ENCODE assay signal across 8 cellular contexts in the genomic region with DNA sequence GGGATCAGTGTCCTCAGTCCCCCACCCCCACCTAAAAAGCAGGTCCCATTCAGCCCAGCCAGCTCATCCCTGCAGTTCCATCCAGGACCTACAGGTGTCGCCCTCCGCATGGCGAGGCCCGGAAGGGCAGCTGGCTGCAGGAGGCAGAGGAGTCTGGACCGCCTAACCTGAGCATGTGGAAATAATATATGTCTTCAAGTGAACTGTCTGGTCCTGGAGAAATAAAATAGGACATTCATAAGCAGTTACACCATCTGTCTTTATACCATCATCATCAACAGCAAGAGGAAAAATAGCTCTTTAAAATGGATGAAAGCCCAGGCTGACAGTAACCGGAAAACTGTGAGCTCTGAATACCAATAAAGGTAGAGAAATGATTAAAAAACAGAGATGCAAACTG.
DNase-seq lines count a peak whose midpoint lies in the region; ATAC-seq and TF ChIP-seq lines count a peak whose summit lies in the region.

No MANE protein-coding gene starts in this region.

- H3K27ac ChIP-seq in CD4-positive, alpha-beta T cell (ENCODE audit: low read depth, low read length), result no peak overlapping the region
- peak overlapping the region in 4 of 12 donors; percentile 28 to 53 (median 32) for H3K27ac ChIP-seq in heart left ventricle

- ATAC-seq in CD4-positive, alpha-beta T cell (ENCODE audit: poor library complexity), result no peak
- ATAC-seq in GM19035 (IDR thresholded peaks at IDR 0.05; ENCODE audit: unreplicated experiment), result peak; percentile 72
- peak; percentile 81 for ATAC-seq in activated naive CD8-positive, alpha-beta T cell treated with anti-CD3 and anti-CD28 coated beads, Interleukin-2, amount 10 ng/mL, durations not matched to agents 7 days and 5 days (ENCODE audit: low read depth)
- ATAC-seq in heart left ventricle, result peak; percentile 81 to 94 (median 94)
- ATAC-seq in HG03139 (IDR thresholded peaks at IDR 0.05; ENCODE audit: unreplicated experiment), result no peak

- no peak overlapping the region for H3K4me3 Mint-ChIP-seq in CD4-positive, alpha-beta T cell
- no peak overlapping the region for H3K4me3 Mint-ChIP-seq in activated naive CD8-positive, alpha-beta T cell treated with anti-CD3 and anti-CD28 coated beads, Interleukin-2, amount 10 ng/mL, durations not matched to agents 7 days and 5 days

- TF ChIP-seq CTCF in CD4-positive, alpha-beta T cell (IDR thresholded peaks at IDR 0.05), result peak; percentile 81
- TF ChIP-seq CTCF in heart left ventricle (IDR thresholded peaks at IDR 0.05), result peak in 11 of 12 donors; percentile 93 to 98 (median 96)

- H3K27me3 Mint-ChIP-seq in CD4-positive, alpha-beta T cell, result no peaks in the 10 kb centered on the region
- H3K27me3 Mint-ChIP-seq in activated naive CD8-positive, alpha-beta T cell treated with anti-CD3 and anti-CD28 coated beads, Interleukin-2, amount 10 ng/mL, durations not matched to agents 7 days and 5 days, result peaks cover 12% of the 10 kb centered on the region

- no peak overlapping the region for H3K27ac Mint-ChIP-seq in CD4-positive, alpha-beta T cell
- no peak overlapping the region for H3K27ac Mint-ChIP-seq in activated naive CD8-positive, alpha-beta T cell treated with anti-CD3 and anti-CD28 coated beads, Interleukin-2, amount 10 ng/mL, durations not matched to agents 7 days and 5 days

- no peak overlapping the region for H3K4me3 ChIP-seq in heart left ventricle

- H3K4me1 Mint-ChIP-seq in CD4-positive, alpha-beta T cell (ENCODE audit: low read depth), result no peaks in the 10 kb centered on the region
- H3K4me1 Mint-ChIP-seq in activated naive CD8-positive, alpha-beta T cell treated with anti-CD3 and anti-CD28 coated beads, Interleukin-2, amount 10 ng/mL, durations not matched to agents 7 days and 5 days, result peaks cover 17% of the 10 kb centered on the region

- DNase-seq in CD4-positive, alpha-beta T cell, result peak; percentile 25 to 71 (median 47)
- DNase-seq in HuH-7 (ENCODE audit: low spot score) (peak; percentile 89), SK-MEL-5 (ENCODE audit: low read depth, low spot score) (peak; percentile 74), heart left ventricle (peak; percentile 80 to 92 (median 81)), retina (peak; percentile 90)
- DNase-seq in activated naive CD8-positive, alpha-beta T cell treated with anti-CD3 and anti-CD28 coated beads, Interleukin-2, amount 10 ng/mL, durations not matched to agents 7 days and 5 days, result peak; percentile 85

- in situ Hi-C loops in SK-MEL-5 (cut with HindIII; ENCODE audit: low pct_unique_long_range_greater_than_20kb, low sequenced_read_pairs), result no loop called here

- no peak for TF ChIP-seq POLR2A in heart left ventricle (IDR thresholded peaks at IDR 0.05)

- H3K9me3 ChIP-seq in CD4-positive, alpha-beta T cell (ENCODE audit: control insufficient read depth, low read length), result no peaks in the 10 kb centered on the region
- no peaks in the 10 kb centered on the region for H3K9me3 ChIP-seq in heart left ventricle

- peaks cover 0 to 35% (median 0%) of the 10 kb centered on the region in 12 donors for H3K4me1 ChIP-seq in heart left ventricle

- intact Hi-C loops in CD4-positive, alpha-beta T cell (cut with DNase I, micrococcal nuclease), result loop anchor here (2.0 to 5.0 kb wide), 2 partner anchors 365 to 1124 kb away; no protein-coding TSS in a partner anchor
- intact Hi-C loops in heart left ventricle (cut with DNase I), result loop anchor here (1.0 to 10.0 kb wide), 11 partner anchors 215 to 1045 kb away; partner anchors contain the start of gene ZFHX3 (in 5 of the 10)

- POLR2A ChIA-PET in CD4-positive, alpha-beta T cell (lab: Charles Lee), result interaction anchor here (0.6 kb wide), 1 partner anchor 377 kb away, joined by 3 read pairs; no protein-coding TSS in a partner anchor
- POLR2A ChIA-PET in activated naive CD8-positive, alpha-beta T cell treated with anti-CD3 and anti-CD28 coated beads, Interleukin-2, amount 10 ng/mL, durations not matched to agents 7 days and 5 days (lab: Charles Lee), result interaction anchor here (0.7 to 0.8 kb wide), 2 partner anchors 42 to 364 kb away, joined by 3 read pairs; no protein-coding TSS in a partner anchor

- no peaks in the 10 kb centered on the region for H3K9me3 Mint-ChIP-seq in CD4-positive, alpha-beta T cell
- H3K9me3 Mint-ChIP-seq in activated naive CD8-positive, alpha-beta T cell treated with anti-CD3 and anti-CD28 coated beads, Interleukin-2, amount 10 ng/mL, durations not matched to agents 7 days and 5 days, result no peaks in the 10 kb centered on the region

- H3K27me3 ChIP-seq in CD4-positive, alpha-beta T cell (ENCODE audit: control insufficient read depth, insufficient read depth, low read length), result no peaks in the 10 kb centered on the region
- H3K27me3 ChIP-seq in heart left ventricle, result no peaks in the 10 kb centered on the region

- CTCF ChIA-PET in CD4-positive, alpha-beta T cell (lab: Charles Lee), result interaction anchor here (0.6 to 1.3 kb wide), 13 partner anchors 8 to 1876 kb away, joined by 3 to 5 read pairs (median 3); no protein-coding TSS in a partner anchor

- peaks cover 0 to 16% (median 10%) of the 10 kb centered on the region in 9 donors for H3K36me3 ChIP-seq in heart left ventricle

- 15 to 20% (median 17%) methylated on average over 6 of the region's 6 CpGs for WGBS in heart left ventricle, 4 donors

- no peaks in the 10 kb centered on the region for H3K36me3 Mint-ChIP-seq in CD4-positive, alpha-beta T cell (ENCODE audit: low read depth)
- no peaks in the 10 kb centered on the region for H3K36me3 Mint-ChIP-seq in activated naive CD8-positive, alpha-beta T cell treated with anti-CD3 and anti-CD28 coated beads, Interleukin-2, amount 10 ng/mL, durations not matched to agents 7 days and 5 days

Comparison
In these comparisons a context has a peak if more than half of its experiments do, and no peak if none do; other contexts are left out.
1. ATAC-seq: peak in GM19035 (single experiment), activated naive CD8-positive, alpha-beta T cell treated with anti-CD3 and anti-CD28 coated beads, Interleukin-2, amount 10 ng/mL, durations not matched to agents 7 days and 5 days (single experiment) and heart left ventricle (4 of 4); none in CD4-positive, alpha-beta T cell (single experiment) and HG03139 (single experiment).
2. Peak in every context shown above with its lines, with median percentiles within 50 percentile points of each other: DNase-seq.